ENCODE assay signal across 1 cellular context in the genomic region with DNA sequence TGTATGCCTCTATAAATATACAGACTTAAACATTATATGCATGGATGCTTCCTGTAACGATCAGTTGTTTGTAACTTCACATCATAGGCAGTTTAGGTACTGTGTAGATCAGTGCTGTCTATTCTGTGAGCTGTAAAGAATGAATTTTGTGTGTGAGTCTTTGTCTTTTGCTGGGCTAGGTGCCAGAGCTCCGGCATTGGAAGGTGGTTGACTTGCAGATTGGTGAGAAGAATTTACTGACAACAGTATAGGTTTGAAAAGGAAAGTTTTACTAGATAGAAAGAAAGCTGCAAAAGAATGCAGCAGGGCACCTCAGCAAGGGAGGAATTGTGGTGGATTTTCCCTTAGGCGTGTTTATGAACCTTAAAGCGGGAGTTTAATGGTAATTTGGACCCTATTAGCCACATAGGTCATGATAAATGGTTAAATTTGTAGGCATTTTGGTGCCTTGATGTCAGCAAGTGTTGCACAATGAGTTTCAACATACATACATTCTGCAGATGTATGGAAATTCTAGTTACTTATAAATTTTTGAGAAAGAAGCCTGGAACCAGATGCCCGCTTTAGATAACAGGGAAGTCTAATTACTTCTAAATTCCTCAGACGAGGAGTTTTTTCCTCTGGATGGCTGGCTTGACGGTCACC.
TF ChIP-seq lines count a peak whose summit lies in the region.

No MANE protein-coding gene starts in this region.

TF ChIP-seq in HEK293, 187 proteins besides CTCF, POLR2A, EP300 and RAD21 (continued from another document):
- TF ChIP-seq, protein P1, sequence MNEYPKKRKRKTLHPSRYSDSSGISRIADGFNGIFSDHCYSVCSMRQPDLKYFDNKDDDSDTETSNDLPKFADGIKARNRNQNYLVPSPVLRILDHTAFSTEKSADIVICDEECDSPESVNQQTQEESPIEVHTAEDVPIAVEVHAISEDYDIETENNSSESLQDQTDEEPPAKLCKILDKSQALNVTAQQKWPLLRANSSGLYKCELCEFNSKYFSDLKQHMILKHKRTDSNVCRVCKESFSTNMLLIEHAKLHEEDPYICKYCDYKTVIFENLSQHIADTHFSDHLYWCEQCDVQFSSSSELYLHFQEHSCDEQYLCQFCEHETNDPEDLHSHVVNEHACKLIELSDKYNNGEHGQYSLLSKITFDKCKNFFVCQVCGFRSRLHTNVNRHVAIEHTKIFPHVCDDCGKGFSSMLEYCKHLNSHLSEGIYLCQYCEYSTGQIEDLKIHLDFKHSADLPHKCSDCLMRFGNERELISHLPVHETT (tag by site-specific recombination; IDR thresholded peaks at IDR 0.05), result no peak
- TF ChIP-seq ZBTB17 (tag by site-specific recombination; IDR thresholded peaks at IDR 0.05) (no peak), ZNF423 (tag by site-specific recombination; IDR thresholded peaks at IDR 0.05) (no peak), ZBTB20 (tag by site-specific recombination; IDR thresholded peaks at IDR 0.05) (no peak)
- TF ChIP-seq, protein P2, sequence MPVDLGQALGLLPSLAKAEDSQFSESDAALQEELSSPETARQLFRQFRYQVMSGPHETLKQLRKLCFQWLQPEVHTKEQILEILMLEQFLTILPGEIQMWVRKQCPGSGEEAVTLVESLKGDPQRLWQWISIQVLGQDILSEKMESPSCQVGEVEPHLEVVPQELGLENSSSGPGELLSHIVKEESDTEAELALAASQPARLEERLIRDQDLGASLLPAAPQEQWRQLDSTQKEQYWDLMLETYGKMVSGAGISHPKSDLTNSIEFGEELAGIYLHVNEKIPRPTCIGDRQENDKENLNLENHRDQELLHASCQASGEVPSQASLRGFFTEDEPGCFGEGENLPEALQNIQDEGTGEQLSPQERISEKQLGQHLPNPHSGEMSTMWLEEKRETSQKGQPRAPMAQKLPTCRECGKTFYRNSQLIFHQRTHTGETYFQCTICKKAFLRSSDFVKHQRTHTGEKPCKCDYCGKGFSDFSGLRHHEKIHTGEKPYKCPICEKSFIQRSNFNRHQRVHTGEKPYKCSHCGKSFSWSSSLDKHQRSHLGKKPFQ (tag by site-specific recombination; IDR thresholded peaks at IDR 0.05), result no peak
